Comparison of ENCODE assay signal across 19 cellular contexts in the genomic region with DNA sequence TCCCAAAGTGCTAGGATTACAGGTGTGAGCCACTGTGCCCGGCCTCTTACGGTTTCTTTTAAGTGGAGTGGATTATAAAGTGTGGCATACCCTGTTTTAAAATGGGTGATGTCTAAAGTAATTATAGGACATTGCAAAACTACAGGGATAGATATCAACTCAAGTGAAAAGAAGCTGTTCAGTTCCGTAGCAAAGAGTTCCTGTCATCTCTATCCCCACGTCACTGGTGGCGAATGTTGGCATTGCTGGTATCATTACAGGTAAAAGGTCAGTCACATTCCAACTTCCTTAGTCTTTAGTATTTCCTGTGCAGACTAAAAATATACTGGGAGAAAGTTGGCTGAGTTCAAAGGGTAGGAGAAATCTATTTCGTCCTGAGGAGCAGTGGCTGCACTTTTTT.
DNase-seq lines count a peak whose midpoint lies in the region; ATAC-seq, FAIRE-seq and TF ChIP-seq lines count a peak whose summit lies in the region.
"Had no signal": no experiment of that assay in that cellular context is flagged by ENCODE, and none has a peak within 500 bp of the region (broad histone marks: within the 10 kb centered on the region; RNA-seq: fewer than 3 reads in every experiment).

No MANE protein-coding gene starts in this region.

- H3K27ac ChIP-seq in astrocyte (ENCODE audit: low read depth, low read length) (no peak overlapping the region), skeletal muscle tissue (ENCODE audit: low read depth, low read length) (peak overlapping the region; percentile 72), GM23338 (ENCODE audit: low read depth) (no peak overlapping the region)
- H3K27ac ChIP-seq: epithelial cell of prostate, neutrophil had no signal

- peaks cover 4% of the 10 kb centered on the region for H3K36me3 Mint-ChIP-seq in astrocyte (ENCODE audit: low read depth, unreplicated experiment)
- H3K36me3 Mint-ChIP-seq in GM23338 (ENCODE audit: low read depth) = peaks cover 16% of the 10 kb centered on the region; the same call in 2 of the 3 replicates

- H3K4me3 ChIP-seq in astrocyte (ENCODE audit: insufficient read depth, low read depth, low read length) (no peak overlapping the region), skeletal muscle tissue (ENCODE audit: low read length in 3 of 3) (peak overlapping the region in 1 of 3 donors; percentile 14), GM23338 (no peak overlapping the region)

- TF ChIP-seq CTCF in astrocyte (IDR thresholded peaks at IDR 0.05; ENCODE audit: insufficient read depth, low read depth, low read length) (no peak), GM23338 (conservative IDR thresholded peaks at IDR 0.05; ENCODE audit: low read depth in 2 of 2) (no peak)

- FAIRE-seq in HTR-8/SVneo (lab: Jason Lieb, UNC) = peak; percentile 87
- no peak for FAIRE-seq in astrocyte (lab: Jason Lieb, UNC)

- no peaks in the 10 kb centered on the region for H3K27me3 Mint-ChIP-seq in astrocyte (ENCODE audit: low read depth, unreplicated experiment)
- H3K27me3 Mint-ChIP-seq in stimulated activated naive CD8-positive, alpha-beta T cell treated with anti-CD3 and anti-CD28 coated beads, Interleukin-15, amount 100 ng/mL, for 72 hours = no peaks in the 10 kb centered on the region
- no peaks in the 10 kb centered on the region for H3K27me3 Mint-ChIP-seq in GM23338 (ENCODE audit: insufficient read depth, low read depth, poor library complexity)
- H3K27me3 Mint-ChIP-seq: activated naive CD8-positive, alpha-beta T cell treated with anti-CD3 and anti-CD28 coated beads, Interleukin-2, amount 10 ng/mL, durations not matched to agents 7 days and 5 days had no signal

- H3K4me3 Mint-ChIP-seq in astrocyte (ENCODE audit: unreplicated experiment) = no peak overlapping the region
- no peak overlapping the region for H3K4me3 Mint-ChIP-seq in stimulated activated naive CD8-positive, alpha-beta T cell treated with anti-CD3 and anti-CD28 coated beads, Interleukin-15, amount 100 ng/mL, for 72 hours
- no peak overlapping the region for H3K4me3 Mint-ChIP-seq in GM23338
- H3K4me3 Mint-ChIP-seq: activated naive CD8-positive, alpha-beta T cell treated with anti-CD3 and anti-CD28 coated beads, Interleukin-2, amount 10 ng/mL, durations not matched to agents 7 days and 5 days had no signal

- no peaks in the 10 kb centered on the region for H3K27me3 ChIP-seq in astrocyte (ENCODE audit: insufficient read depth, low read length)
- no peaks in the 10 kb centered on the region for H3K27me3 ChIP-seq in skeletal muscle tissue (ENCODE audit: control insufficient read depth in 3 of 3, insufficient read depth in 3 of 3, low read length in 3 of 3)
- no peaks in the 10 kb centered on the region for H3K27me3 ChIP-seq in GM23338 (ENCODE audit: insufficient read depth)
- H3K27me3 ChIP-seq: neutrophil had no signal

- peak; percentile 94 for ATAC-seq in left ventricle myocardium superior
- no peak for ATAC-seq in stimulated activated naive CD8-positive, alpha-beta T cell treated with anti-CD3 and anti-CD28 coated beads, Interleukin-15, amount 100 ng/mL, for 72 hours
- ATAC-seq in GM23338 = no peak
- no peak for ATAC-seq in GM18502 (IDR thresholded peaks at IDR 0.05; ENCODE audit: poor library complexity, unreplicated experiment)
- no peak for ATAC-seq in HG02885 (IDR thresholded peaks at IDR 0.05; ENCODE audit: poor library complexity, unreplicated experiment)
- ATAC-seq: sciatic nerve had no signal

- intact Hi-C loops in left ventricle myocardium superior (cut with micrococcal nuclease) = loop anchor here (10.0 kb wide), 1 partner anchor 83 kb away; no protein-coding TSS in a partner anchor

- H3K9me3 Mint-ChIP-seq in astrocyte (ENCODE audit: unreplicated experiment) (peaks cover 6% of the 10 kb centered on the region), GM23338 (peaks cover 11% of the 10 kb centered on the region; the same call in 2 of the 3 replicates)
- peaks cover 4 to 7% of the 10 kb centered on the region in 2 donors for H3K9me3 Mint-ChIP-seq in stimulated activated naive CD8-positive, alpha-beta T cell treated with anti-CD3 and anti-CD28 coated beads, Interleukin-15, amount 100 ng/mL, for 72 hours

- H3K4me2 ChIP-seq in astrocyte (ENCODE audit: low read length) = peak overlapping the region; percentile 20
- H3K4me2 ChIP-seq in GM23338 = no peak overlapping the region

- H3K4me1 ChIP-seq in astrocyte (ENCODE audit: insufficient read depth, low read length) (peaks cover 29% of the 10 kb centered on the region), skeletal muscle tissue (ENCODE audit: control insufficient read depth in 3 of 3, insufficient read depth in 3 of 3, low read length in 3 of 3) (peaks cover 14 to 25% (median 17%) of the 10 kb centered on the region in 3 donors), GM23338 (ENCODE audit: insufficient read depth) (peaks cover 12% of the 10 kb centered on the region)

- H4K20me1 ChIP-seq in astrocyte (ENCODE audit: insufficient read depth, low read length) (no peaks in the 10 kb centered on the region), GM23338 (replicated peaks; ENCODE audit: insufficient read depth) (no peaks in the 10 kb centered on the region)

- DNase-seq in HTR-8/SVneo (ENCODE audit: insufficient read length, low spot score) = no peak
- peak; percentile 70 for DNase-seq in astrocyte (ENCODE audit: low read depth)
- DNase-seq in left ventricle myocardium superior = peak; percentile 53
- no peak for DNase-seq in stimulated activated naive CD8-positive, alpha-beta T cell treated with anti-CD3 and anti-CD28 coated beads, Interleukin-15, amount 100 ng/mL, for 72 hours
- DNase-seq in GM23338 (ENCODE audit: low spot score) = no peak
- DNase-seq: activated naive CD8-positive, alpha-beta T cell treated with anti-CD3 and anti-CD28 coated beads, Interleukin-2, amount 10 ng/mL, durations not matched to agents 7 days and 5 days; AML-193; Caco-2; midbrain; NCI-H2029; NCI-H510A treated with DMSO at 0.1 percent for 48 hours; stimulated activated CD4-positive, alpha-beta T cell treated with anti-CD3 and anti-CD28 coated beads, Interleukin-2, amount 100 ng/mL, for 24 hours; substantia nigra had no signal

- H3K79me2 ChIP-seq in astrocyte (ENCODE audit: insufficient read depth, low read length) = no peaks in the 10 kb centered on the region
- H3K79me2 ChIP-seq in GM23338 (replicated peaks; ENCODE audit: insufficient read depth) = no peaks in the 10 kb centered on the region

- H3K4me1 Mint-ChIP-seq in astrocyte (ENCODE audit: low read depth, unreplicated experiment) = peaks cover 11% of the 10 kb centered on the region
- H3K4me1 Mint-ChIP-seq in stimulated activated naive CD8-positive, alpha-beta T cell treated with anti-CD3 and anti-CD28 coated beads, Interleukin-15, amount 100 ng/mL, for 72 hours = peaks cover 27% of the 10 kb centered on the region
- H3K4me1 Mint-ChIP-seq in GM23338 = peaks cover 15% of the 10 kb centered on the region

- H3K9me2 ChIP-seq in GM23338 (ENCODE audit: insufficient read depth) = no peaks in the 10 kb centered on the region; the same call in 1 of the 2 replicates

- no peaks in the 10 kb centered on the region for H3K36me3 ChIP-seq in astrocyte (ENCODE audit: insufficient read depth, low read length)
- H3K36me3 ChIP-seq in skeletal muscle tissue (ENCODE audit: control insufficient read depth in 3 of 3, insufficient read depth in 3 of 3, low read length in 3 of 3) = no peaks in the 10 kb centered on the region
- H3K36me3 ChIP-seq in GM23338 (ENCODE audit: insufficient read depth) = no peaks in the 10 kb centered on the region
- H3K36me3 ChIP-seq: neutrophil had no signal

- H2AFZ ChIP-seq in astrocyte (ENCODE audit: low read depth, low read length) (no peak overlapping the region), GM23338 (no peak overlapping the region)

- H3K9ac ChIP-seq in astrocyte (ENCODE audit: low read length) (no peak overlapping the region), skeletal muscle tissue (ENCODE audit: low read depth in 1 of 3, low read length in 3 of 3) (peak overlapping the region in 1 of 3 donors; percentile 4)

- H3K27ac Mint-ChIP-seq in astrocyte (ENCODE audit: unreplicated experiment) (no peak overlapping the region), GM23338 (no peak overlapping the region)
- no peak overlapping the region for H3K27ac Mint-ChIP-seq in stimulated activated naive CD8-positive, alpha-beta T cell treated with anti-CD3 and anti-CD28 coated beads, Interleukin-15, amount 100 ng/mL, for 72 hours
- H3K27ac Mint-ChIP-seq: activated naive CD8-positive, alpha-beta T cell treated with anti-CD3 and anti-CD28 coated beads, Interleukin-2, amount 10 ng/mL, durations not matched to agents 7 days and 5 days had no signal

- H3F3A ChIP-seq in GM23338 (replicated peaks; ENCODE audit: low read depth) = no peaks in the 10 kb centered on the region

- H3K9me3 ChIP-seq in astrocyte (ENCODE audit: insufficient read depth, low read depth, low read length) (no peaks in the 10 kb centered on the region), skeletal muscle tissue (ENCODE audit: control insufficient read depth in 3 of 3, low read length in 3 of 3) (no peaks in the 10 kb centered on the region)
- H3K9me3 ChIP-seq: Caco-2, neutrophil had no signal

TF ChIP-seq in GM23338, 12 proteins besides CTCF, POLR2A, EP300 and RAD21:
- TF ChIP-seq JUNB (IDR thresholded peaks at IDR 0.05; ENCODE audit: unreplicated experiment) = no peak

Comparison
In these comparisons a context has a peak if more than half of its experiments do, and no peak if none do; other contexts are left out.
1. DNase-seq: peak in astrocyte (single experiment) and left ventricle myocardium superior (single experiment); none in HTR-8/SVneo (single experiment), stimulated activated naive CD8-positive, alpha-beta T cell treated with anti-CD3 and anti-CD28 coated beads, Interleukin-15, amount 100 ng/mL, for 72 hours (0 of 2) and GM23338 (single experiment).